In the genomic region with DNA sequence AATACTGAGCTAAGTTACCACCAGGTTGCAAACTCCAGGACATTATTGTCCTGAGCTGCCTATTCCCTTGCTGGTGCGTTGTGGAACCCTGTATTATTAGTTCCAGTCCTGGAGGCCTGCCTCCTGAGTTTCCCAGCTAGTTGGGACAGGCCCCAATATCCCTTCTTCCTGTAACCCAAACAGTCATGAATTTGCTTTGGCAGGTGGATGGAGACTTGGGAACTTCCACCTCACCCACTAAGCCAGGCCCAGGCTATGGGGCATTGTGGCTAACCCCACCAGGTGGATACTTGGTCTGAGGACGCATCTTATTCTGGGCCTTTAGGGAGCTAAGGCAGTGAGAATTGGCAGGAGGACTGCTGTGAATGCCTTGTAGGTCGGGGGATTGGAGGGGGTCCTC, we compare ENCODE assay signal across 16 cellular contexts. TPM values are rescaled to one million over a fixed set of nuclear protein-coding genes. Genes with fewer than 3 reads are reported as not detected.
DNase-seq lines count a peak whose midpoint lies in the region; ATAC-seq and TF ChIP-seq lines count a peak whose summit lies in the region.
"Had no signal": no experiment of that assay in that cellular context is flagged by ENCODE, and none has a peak within 500 bp of the region (broad histone marks: within the 10 kb centered on the region; RNA-seq: fewer than 3 reads in every experiment).

No MANE protein-coding gene starts in this region.

- H3K4me3 ChIP-seq in DND-41 (ENCODE audit: low read depth in 1 of 2, low read length in 2 of 2), result no peak overlapping the region
- H3K4me3 ChIP-seq in HUES48 (ENCODE audit: low read depth, low read length), result no peak overlapping the region
- H3K4me3 ChIP-seq: BLaER1 treated with 17β-estradiol and CSF1 and Interleukin-3, amounts not matched to agents 10 nM and 100 nM; coronary artery; thyroid gland had no signal

- peaks cover 42% of the 10 kb centered on the region for H3K36me3 Mint-ChIP-seq in central memory CD8-positive, alpha-beta T cell (ENCODE audit: insufficient read depth)
- peaks cover 48% of the 10 kb centered on the region for H3K36me3 Mint-ChIP-seq in nephron progenitor cell (ENCODE audit: low read depth)
- peaks cover 52% of the 10 kb centered on the region for H3K36me3 Mint-ChIP-seq in activated T-helper 2 cell treated with anti-CD3 and anti-CD28 coated beads, Interferon-gamma antibody, Interleukin-2, Interleukin-4, amounts not matched to agents 10 μg/mL and 5 μg/mL and 100 μg/mL, durations not matched to agents 14 hours and 24 hours and 36 hours (ENCODE audit: low read depth)

- ATAC-seq in DND-41 (ENCODE audit: insufficient read depth, low read depth) (peak; percentile 13; the same call in 1 of the 3 replicates), GM21717 (IDR thresholded peaks at IDR 0.05; ENCODE audit: unreplicated experiment) (no peak)
- no peak for ATAC-seq in central memory CD8-positive, alpha-beta T cell (replicated peaks; ENCODE audit: extremely low read depth, poor library complexity, severe bottlenecking)

- DNase-seq in DND-41 (no peak), nephron progenitor cell (no peak), 8988T (no peak), midbrain (lab: John Stamatoyannopoulos, UW) (no peak)
- no peak for DNase-seq in central memory CD8-positive, alpha-beta T cell (ENCODE audit: low spot score in 2 of 2)
- no peak for DNase-seq in activated T-helper 2 cell treated with anti-CD3 and anti-CD28 coated beads, Interferon-gamma antibody, Interleukin-2, Interleukin-4, amounts not matched to agents 10 μg/mL and 5 μg/mL and 100 μg/mL, durations not matched to agents 14 hours and 24 hours and 36 hours (ENCODE audit: low spot score)
- DNase-seq: activated CD4-positive, alpha-beta T cell treated with anti-CD3 and anti-CD28 coated beads, Interleukin-2, amount 50 U/mL, for 48 hours; activated naive CD4-positive, alpha-beta T cell treated with anti-CD3 and anti-CD28 coated beads, Interleukin-2, amount 50 U/mL, for 16 hours; activated T-cell treated with anti-CD3 and anti-CD28 coated beads, Interleukin-2, amount 50 U/mL, for 1 hour; GOT3; NCI-H1105; thyroid gland had no signal

- H3K27ac Mint-ChIP-seq in central memory CD8-positive, alpha-beta T cell (ENCODE audit: low read depth), result peak overlapping the region; percentile 9
- H3K27ac Mint-ChIP-seq in nephron progenitor cell, result peak overlapping the region; percentile 91
- no peak overlapping the region for H3K27ac Mint-ChIP-seq in activated T-helper 2 cell treated with anti-CD3 and anti-CD28 coated beads, Interferon-gamma antibody, Interleukin-2, Interleukin-4, amounts not matched to agents 10 μg/mL and 5 μg/mL and 100 μg/mL, durations not matched to agents 14 hours and 24 hours and 36 hours

- H4K20me1 ChIP-seq in DND-41 (ENCODE audit: insufficient read depth, low read length), result peaks cover 24% of the 10 kb centered on the region

- TF ChIP-seq CTCF in DND-41 (IDR thresholded peaks at IDR 0.05; ENCODE audit: borderline replicate concordance, extremely low read depth, low read length, poor library complexity, severe bottlenecking) (no peak), nephron progenitor cell (IDR thresholded peaks at IDR 0.05) (no peak)

- peaks cover 43% of the 10 kb centered on the region for H3K36me3 ChIP-seq in DND-41 (ENCODE audit: insufficient read depth, low read length)
- H3K36me3 ChIP-seq in HUES48 (ENCODE audit: control insufficient read depth, insufficient read depth, low read length), result peaks cover 45% of the 10 kb centered on the region

- intact Hi-C loops in activated T-helper 2 cell treated with anti-CD3 and anti-CD28 coated beads, Interferon-gamma antibody, Interleukin-2, Interleukin-4, amounts not matched to agents 10 μg/mL and 5 μg/mL and 100 μg/mL, durations not matched to agents 14 hours and 24 hours and 36 hours (cut with micrococcal nuclease), result no loop called here

- peaks cover 16% of the 10 kb centered on the region for H3K4me1 Mint-ChIP-seq in central memory CD8-positive, alpha-beta T cell
- peaks cover 11% of the 10 kb centered on the region for H3K4me1 Mint-ChIP-seq in nephron progenitor cell
- H3K4me1 Mint-ChIP-seq in activated T-helper 2 cell treated with anti-CD3 and anti-CD28 coated beads, Interferon-gamma antibody, Interleukin-2, Interleukin-4, amounts not matched to agents 10 μg/mL and 5 μg/mL and 100 μg/mL, durations not matched to agents 14 hours and 24 hours and 36 hours (ENCODE audit: low read depth), result peaks cover 11% of the 10 kb centered on the region

- H3K9me3 ChIP-seq in DND-41 (ENCODE audit: insufficient read depth, low read length, severe bottlenecking), result no peaks in the 10 kb centered on the region
- H3K9me3 ChIP-seq in HUES48 (ENCODE audit: control insufficient read depth, insufficient read depth, low read length), result peaks cover 35% of the 10 kb centered on the region; the same call in 1 of the 2 replicates
- H3K9me3 ChIP-seq: BLaER1 treated with 17β-estradiol and CSF1 and Interleukin-3, amounts not matched to agents 10 nM and 100 nM; thyroid gland had no signal

- H3K27me3 ChIP-seq in DND-41 (ENCODE audit: insufficient read depth, low read length, poor library complexity), result no peaks in the 10 kb centered on the region
- no peaks in the 10 kb centered on the region for H3K27me3 ChIP-seq in HUES48 (ENCODE audit: control insufficient read depth, insufficient read depth, low read length)
- H3K27me3 ChIP-seq: thyroid gland had no signal

- H3K27me3 Mint-ChIP-seq in central memory CD8-positive, alpha-beta T cell, result no peaks in the 10 kb centered on the region
- H3K27me3 Mint-ChIP-seq in nephron progenitor cell (ENCODE audit: low read depth, poor library complexity), result no peaks in the 10 kb centered on the region
- no peaks in the 10 kb centered on the region for H3K27me3 Mint-ChIP-seq in activated T-helper 2 cell treated with anti-CD3 and anti-CD28 coated beads, Interferon-gamma antibody, Interleukin-2, Interleukin-4, amounts not matched to agents 10 μg/mL and 5 μg/mL and 100 μg/mL, durations not matched to agents 14 hours and 24 hours and 36 hours (ENCODE audit: low read depth)

- H3K4me2 ChIP-seq in DND-41 (ENCODE audit: insufficient read depth, low read length), result no peak overlapping the region

- no peak overlapping the region for H2AFZ ChIP-seq in DND-41 (ENCODE audit: low read depth, low read length)

- no peak overlapping the region for H3K4me3 Mint-ChIP-seq in central memory CD8-positive, alpha-beta T cell
- H3K4me3 Mint-ChIP-seq in nephron progenitor cell, result no peak overlapping the region
- H3K4me3 Mint-ChIP-seq in activated T-helper 2 cell treated with anti-CD3 and anti-CD28 coated beads, Interferon-gamma antibody, Interleukin-2, Interleukin-4, amounts not matched to agents 10 μg/mL and 5 μg/mL and 100 μg/mL, durations not matched to agents 14 hours and 24 hours and 36 hours (ENCODE audit: low read depth), result no peak overlapping the region

- no peak overlapping the region for H3K9ac ChIP-seq in DND-41 (ENCODE audit: low read depth, low read length)
- no peak overlapping the region for H3K9ac ChIP-seq in HUES48 (ENCODE audit: low read depth, low read length)

- H3K79me2 ChIP-seq in DND-41 (ENCODE audit: insufficient read depth, low read length), result peaks cover 21% of the 10 kb centered on the region

- no peaks in the 10 kb centered on the region for H3K9me3 Mint-ChIP-seq in central memory CD8-positive, alpha-beta T cell
- H3K9me3 Mint-ChIP-seq in nephron progenitor cell, result peaks cover 55% of the 10 kb centered on the region
- H3K9me3 Mint-ChIP-seq in activated T-helper 2 cell treated with anti-CD3 and anti-CD28 coated beads, Interferon-gamma antibody, Interleukin-2, Interleukin-4, amounts not matched to agents 10 μg/mL and 5 μg/mL and 100 μg/mL, durations not matched to agents 14 hours and 24 hours and 36 hours, result no peaks in the 10 kb centered on the region

- peaks cover 18% of the 10 kb centered on the region for H3K4me1 ChIP-seq in DND-41 (ENCODE audit: insufficient read depth, low read length)
- no peaks in the 10 kb centered on the region for H3K4me1 ChIP-seq in HUES48 (ENCODE audit: control insufficient read depth, insufficient read depth, low read length)

- H3K27ac ChIP-seq in DND-41 (ENCODE audit: low read length) (no peak overlapping the region), HUES48 (ENCODE audit: low read depth, low read length) (peak overlapping the region; percentile 24)
- H3K27ac ChIP-seq: BLaER1 treated with 17β-estradiol and CSF1 and Interleukin-3, amounts not matched to agents 10 nM and 100 nM; coronary artery; thyroid gland had no signal

RNA-seq across cellular contexts. Expression of a gene that starts 5.0 kb away (rescaled TPM):
- total RNA-seq in activated T-helper 2 cell treated with anti-CD3 and anti-CD28 coated beads, Interferon-gamma antibody, Interleukin-2, Interleukin-4, amounts not matched to agents 10 μg/mL and 5 μg/mL and 100 μg/mL, durations not matched to agents 14 hours and 24 hours and 36 hours, result 345 and 346 TPM in 2 replicates

RNA-seq across cellular contexts. Expression of a gene that starts 18.0 kb away (rescaled TPM):
- total RNA-seq in activated T-helper 2 cell treated with anti-CD3 and anti-CD28 coated beads, Interferon-gamma antibody, Interleukin-2, Interleukin-4, amounts not matched to agents 10 μg/mL and 5 μg/mL and 100 μg/mL, durations not matched to agents 14 hours and 24 hours and 36 hours, result 43.4 and 44.7 TPM in 2 replicates

RNA-seq across cellular contexts. Expression of a gene that starts 39.7 kb away (rescaled TPM):
- 16.0 and 18.3 TPM in 2 replicates for total RNA-seq in activated T-helper 2 cell treated with anti-CD3 and anti-CD28 coated beads, Interferon-gamma antibody, Interleukin-2, Interleukin-4, amounts not matched to agents 10 μg/mL and 5 μg/mL and 100 μg/mL, durations not matched to agents 14 hours and 24 hours and 36 hours

RNA-seq across cellular contexts. Expression of a gene that starts 57.7 kb away (rescaled TPM):
- total RNA-seq in activated T-helper 2 cell treated with anti-CD3 and anti-CD28 coated beads, Interferon-gamma antibody, Interleukin-2, Interleukin-4, amounts not matched to agents 10 μg/mL and 5 μg/mL and 100 μg/mL, durations not matched to agents 14 hours and 24 hours and 36 hours, result 209 and 212 TPM in 2 replicates
